ENCODE assay signal across 8 cellular contexts in the genomic region with DNA sequence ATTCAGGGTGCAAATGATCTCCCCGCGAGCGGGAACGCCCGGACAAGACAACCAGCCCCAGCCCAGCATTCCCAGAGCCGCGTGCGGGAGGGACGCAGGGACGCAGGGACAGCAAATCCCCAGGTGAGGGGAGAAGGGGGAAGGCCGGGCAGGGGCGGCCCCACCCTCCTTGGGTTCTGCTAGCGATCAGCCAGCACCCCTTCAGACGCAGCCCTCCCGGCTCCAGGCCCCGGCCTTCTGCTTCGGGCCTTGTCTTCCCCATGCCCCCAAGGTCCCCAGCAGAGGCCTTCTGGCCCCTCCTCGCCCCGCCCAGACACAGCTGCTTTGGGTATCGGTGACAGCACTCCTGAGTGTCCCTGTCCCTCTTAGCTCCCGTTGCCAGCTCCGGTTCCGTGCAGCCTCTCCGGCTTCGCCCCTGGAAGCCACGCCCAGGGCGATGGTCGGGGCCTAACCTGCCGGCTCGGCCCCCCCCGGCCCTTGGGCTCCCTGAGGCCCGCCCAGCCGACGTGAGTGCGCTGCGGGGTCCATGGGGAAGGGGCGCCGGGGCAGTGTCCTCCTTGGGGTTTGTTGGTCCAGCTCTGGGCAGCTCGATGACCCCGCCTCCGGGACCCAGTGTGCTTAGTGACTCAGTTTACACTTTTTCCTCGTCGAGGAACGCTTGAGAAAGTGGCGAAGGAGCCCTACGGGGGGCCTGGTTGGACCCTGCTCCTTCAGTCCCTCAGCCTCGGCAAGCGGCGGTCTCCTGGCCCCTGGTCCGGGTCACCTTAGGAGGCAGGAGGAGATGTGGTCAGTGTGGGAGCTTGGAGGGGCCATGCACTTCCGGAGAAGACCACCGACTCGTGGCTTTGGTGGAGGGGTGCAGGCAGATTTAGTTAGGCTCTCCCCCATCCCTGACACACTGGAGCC. TPM values are rescaled to one million over a fixed set of nuclear protein-coding genes. Genes with fewer than 3 reads are reported as not detected.
DNase-seq lines count a peak whose midpoint lies in the region; ATAC-seq and TF ChIP-seq lines count a peak whose summit lies in the region.

No MANE protein-coding gene starts in this region.

- no peak for ATAC-seq in GM18907 (IDR thresholded peaks at IDR 0.05; ENCODE audit: unreplicated experiment)
- ATAC-seq in GM19395 (IDR thresholded peaks at IDR 0.05; ENCODE audit: unreplicated experiment), result no peak

- H3K36me3 ChIP-seq in left ventricle myocardium inferior, result no peaks in the 10 kb centered on the region

- no peak for TF ChIP-seq CTCF in left ventricle myocardium inferior (IDR thresholded peaks at IDR 0.05; ENCODE audit: borderline replicate concordance)

- peak; percentile 26 to 44 (median 26) for DNase-seq in NCI-H1417 (lab: John Stamatoyannopoulos, UW)
- no peak for DNase-seq in NCI-H1417 treated with DMSO at 0.1 percent for 48 hours (lab: John Stamatoyannopoulos, UW)
- peak; percentile 38 for DNase-seq in activated CD4-positive, alpha-beta T cell treated with anti-CD3 and anti-CD28 coated beads, Interleukin-2, amount 50 U/mL, for 1 hour
- DNase-seq in left ventricle myocardium inferior, result peak; percentile 21
- DNase-seq in stimulated activated CD4-positive, alpha-beta T cell treated with anti-CD3 and anti-CD28 coated beads, Interleukin-4, amount 100 ng/mL, for 1 hour, result peak; percentile 49
- no peak for DNase-seq in amygdala (lab: John Stamatoyannopoulos, UW)

- no peak overlapping the region for H3K27ac ChIP-seq in left ventricle myocardium inferior (replicated peaks)

- H3K4me1 ChIP-seq in left ventricle myocardium inferior, result peaks cover 57% of the 10 kb centered on the region

- intact Hi-C loops in left ventricle myocardium inferior (cut with micrococcal nuclease), result no loop called here

- H3K4me3 ChIP-seq in left ventricle myocardium inferior, result peak overlapping the region; percentile 68

- H3K9me3 ChIP-seq in left ventricle myocardium inferior (replicated peaks), result no peaks in the 10 kb centered on the region

- peaks cover 57% of the 10 kb centered on the region for H3K27me3 ChIP-seq in left ventricle myocardium inferior (ENCODE audit: low read depth)

RNA-seq across cellular contexts. Expression of a gene that starts 50.5 kb away (rescaled TPM):
- 99.9 TPM for total RNA-seq in left ventricle myocardium inferior

Comparison
In these comparisons a context has a peak if more than half of its experiments do, and no peak if none do; other contexts are left out.
1. DNase-seq: peak in NCI-H1417 (3 of 3), activated CD4-positive, alpha-beta T cell treated with anti-CD3 and anti-CD28 coated beads, Interleukin-2, amount 50 U/mL, for 1 hour (single experiment), left ventricle myocardium inferior (single experiment) and stimulated activated CD4-positive, alpha-beta T cell treated with anti-CD3 and anti-CD28 coated beads, Interleukin-4, amount 100 ng/mL, for 1 hour (single experiment); none in NCI-H1417 treated with DMSO at 0.1 percent for 48 hours (single experiment) and amygdala (0 of 56).